Comparison of ENCODE assay signal across 8 cellular contexts in the genomic region with DNA sequence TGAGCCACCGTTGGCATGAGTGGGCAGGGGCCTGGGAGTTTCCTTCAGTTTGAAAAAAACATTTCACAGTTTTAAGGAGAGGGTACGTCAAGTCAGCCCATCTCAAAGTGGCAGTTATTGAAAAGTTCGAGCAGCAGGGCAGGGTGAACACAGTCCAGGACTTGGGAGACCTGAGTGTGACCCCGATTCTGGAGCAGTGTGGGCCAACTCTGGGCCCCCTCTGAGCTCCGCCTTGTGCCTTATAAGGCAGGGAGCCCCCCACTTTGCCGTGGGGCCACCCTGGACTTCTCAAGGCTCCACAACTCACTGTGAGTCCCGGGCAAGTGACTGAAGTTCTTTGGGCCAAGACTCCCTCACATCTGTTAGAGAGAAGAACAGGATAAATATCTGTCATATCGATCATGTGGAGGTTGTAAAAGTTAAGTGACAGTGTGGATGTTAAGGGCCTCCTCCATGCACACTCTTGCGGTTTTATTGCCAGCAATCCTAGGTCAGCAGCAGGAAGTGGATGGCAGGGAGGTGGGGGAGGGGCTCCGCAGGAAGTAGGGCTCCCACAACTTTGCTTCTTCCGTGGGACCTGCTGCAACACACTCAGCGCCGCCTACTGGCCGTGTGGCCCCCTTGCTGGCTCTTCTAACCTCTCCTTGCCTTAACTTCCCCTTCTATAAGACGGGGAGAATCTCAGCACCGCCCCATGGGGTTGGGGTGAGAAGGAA. TPM values are rescaled to one million over a fixed set of nuclear protein-coding genes. Genes with fewer than 3 reads are reported as not detected.
DNase-seq lines count a peak whose midpoint lies in the region; ATAC-seq and TF ChIP-seq lines count a peak whose summit lies in the region.

No MANE protein-coding gene starts in this region.

- no peaks in the 10 kb centered on the region for H3K9me3 Mint-ChIP-seq in activated T-cell treated with anti-CD3 and anti-CD28 coated beads, Interleukin-2, amount 50 U/mL, for 4 hours

- H3K27me3 ChIP-seq in PC-3 (ENCODE audit: low read length), result peaks cover 20% of the 10 kb centered on the region
- no peaks in the 10 kb centered on the region for H3K27me3 ChIP-seq in heart left ventricle
- no peaks in the 10 kb centered on the region for H3K27me3 ChIP-seq in spleen (replicated peaks in 1 of 7)

- POLR2A ChIA-PET in PC-3 (lab: Charles Lee; ENCODE audit: unreplicated experiment), result no interaction called here

- H3F3A ChIP-seq in PC-3 (ENCODE audit: low read length, unreplicated experiment), result no peaks in the 10 kb centered on the region

- no peaks in the 10 kb centered on the region for H3K4me1 ChIP-seq in PC-3 (ENCODE audit: insufficient read depth, low read length)
- H3K4me1 ChIP-seq in heart left ventricle, result peaks cover 0 to 55% (median 24%) of the 10 kb centered on the region in 12 donors
- peaks cover 0 to 57% (median 34%) of the 10 kb centered on the region in 6 donors for H3K4me1 ChIP-seq in spleen

- intact Hi-C loops in PC-3 (cut with micrococcal nuclease), result no loop called here
- intact Hi-C loops in heart left ventricle (cut with DNase I), result no loop called here
- intact Hi-C loops in spleen (cut with DNase I; ENCODE audit: low total_unique reads), result loop anchor here (10.0 kb wide), 1 partner anchor 161 kb away; no protein-coding TSS in a partner anchor

- H3K9me3 ChIP-seq in PC-3 (ENCODE audit: low read length), result no peaks in the 10 kb centered on the region
- no peaks in the 10 kb centered on the region for H3K9me3 ChIP-seq in heart left ventricle
- no peaks in the 10 kb centered on the region for H3K9me3 ChIP-seq in spleen

- H3K36me3 ChIP-seq in PC-3 (ENCODE audit: low read depth, low read length) (no peaks in the 10 kb centered on the region), heart left ventricle (peaks cover 0 to 14% (median 0%) of the 10 kb centered on the region in 9 donors), spleen (peaks cover 0 to 42% (median 0%) of the 10 kb centered on the region in 6 donors)

- TF ChIP-seq POLR2A in heart left ventricle (IDR thresholded peaks at IDR 0.05), result no peak
- TF ChIP-seq POLR2A in spleen (IDR thresholded peaks at IDR 0.05), result no peak

- H3K9me2 ChIP-seq in PC-3 (replicated peaks; ENCODE audit: low read length), result no peaks in the 10 kb centered on the region

- H3K4me3 ChIP-seq in PC-3 (ENCODE audit: low read length) (no peak overlapping the region), heart left ventricle (no peak overlapping the region), spleen (peak overlapping the region in 1 of 8 donors; percentile 33)

- WGBS in heart left ventricle, 4 donors, result 49 to 62% (median 53%) methylated on average over 16 of the region's 16 CpGs
- WGBS in spleen, 5 donors, result 24 to 36% (median 27%) methylated on average over 16 of the region's 16 CpGs

- CTCF ChIA-PET in PC-3 (lab: Charles Lee), result no interaction called here

- no peak overlapping the region for H2AFZ ChIP-seq in PC-3 (ENCODE audit: low read length)

- DNase-seq in NK-92 treated with Interleukin-12 subunit alpha and Interleukin-12 subunit beta, amount 100 ng/mL, for 24 hours (lab: John Stamatoyannopoulos, UW), result peak; percentile 60
- no peak for DNase-seq in NK-92 (lab: John Stamatoyannopoulos, UW; ENCODE audit: unreplicated experiment)
- peak; percentile 38 for DNase-seq in PC-3
- peak; percentile 71 for DNase-seq in activated T-cell treated with anti-CD3 and anti-CD28 coated beads, Interleukin-2, amount 50 U/mL, for 4 hours
- peak; percentile 71 to 90 (median 82) for DNase-seq in heart left ventricle
- DNase-seq in spleen, result peak; percentile 94

- ATAC-seq in PC-3 (peak; percentile 18; the same call in 1 of the 2 replicates), heart left ventricle (peak; percentile 38 to 70 (median 56)), GM21447 (IDR thresholded peaks at IDR 0.05; ENCODE audit: unreplicated experiment) (no peak), GM18519 (IDR thresholded peaks at IDR 0.05; ENCODE audit: low FRiP score, unreplicated experiment) (no peak)
- ATAC-seq in activated T-cell treated with anti-CD3 and anti-CD28 coated beads, Interleukin-2, amount 50 U/mL, for 4 hours, result peak; percentile 79 to 83

- H3K27ac ChIP-seq in PC-3 (ENCODE audit: low read length) (no peak overlapping the region), heart left ventricle (peak overlapping the region in 5 of 12 donors; percentile 2 to 89 (median 46)), spleen (peak overlapping the region in 7 of 8 donors; percentile 46 to 90 (median 67))

- TF ChIP-seq CTCF in PC-3 (conservative IDR thresholded peaks at IDR 0.05; ENCODE audit: low read depth, low read length) (peak; percentile 61), heart left ventricle (IDR thresholded peaks at IDR 0.05) (peak; percentile 13 to 72 (median 48)), spleen (IDR thresholded peaks at IDR 0.05 in 8 of 11, conservative IDR thresholded peaks at IDR 0.05 in 3 of 11) (peak; percentile 56 to 95 (median 75))

- H3K9ac ChIP-seq in PC-3 (ENCODE audit: low read length), result no peak overlapping the region

- peaks cover 18% of the 10 kb centered on the region for H3K36me3 Mint-ChIP-seq in activated T-cell treated with anti-CD3 and anti-CD28 coated beads, Interleukin-2, amount 50 U/mL, for 4 hours (ENCODE audit: insufficient read depth)

- BruUV-seq in PC-3 (replicated peaks; lab: Mats Ljungman, UMichigan), result no TSS peak

- no peaks in the 10 kb centered on the region for H4K20me1 ChIP-seq in PC-3 (ENCODE audit: low read length)

- no peaks in the 10 kb centered on the region for H3K79me2 ChIP-seq in PC-3 (ENCODE audit: low read length)

- H3K4me2 ChIP-seq in PC-3 (ENCODE audit: low read length), result no peak overlapping the region

- peaks cover 25% of the 10 kb centered on the region for H3K4me1 Mint-ChIP-seq in activated T-cell treated with anti-CD3 and anti-CD28 coated beads, Interleukin-2, amount 50 U/mL, for 4 hours (ENCODE audit: low read depth)

- H3K4me3 Mint-ChIP-seq in activated T-cell treated with anti-CD3 and anti-CD28 coated beads, Interleukin-2, amount 50 U/mL, for 4 hours, result peak overlapping the region; percentile 40

- no peaks in the 10 kb centered on the region for H3K27me3 Mint-ChIP-seq in activated T-cell treated with anti-CD3 and anti-CD28 coated beads, Interleukin-2, amount 50 U/mL, for 4 hours (ENCODE audit: low read depth)

RNA-seq across cellular contexts. Expression of a gene that starts 38.4 kb away (rescaled TPM):
- total RNA-seq in PC-3 (2014; rRNA removed) (not detected in 2 replicates), heart left ventricle (10 to 100 TPM; 26.0 to 66.0 (median 37.7) TPM), spleen (10 to 100 TPM; 14.6 to 85.2 (median 31.9) TPM)
- 10 to 100 TPM; 25.3 to 56.1 (median 31.1) TPM for total RNA-seq in activated T-cell treated with anti-CD3 and anti-CD28 coated beads, Interleukin-2, amount 50 U/mL, for 4 hours
- polyA plus RNA-seq in heart left ventricle (10 to 100 TPM; 27.8 to 34.6 TPM), spleen (1 to 10 TPM; 1.9 to 4.8 (median 4.4) TPM)

Comparison
In these comparisons a context has a peak if more than half of its experiments do, and no peak if none do; other contexts are left out.
1. ATAC-seq: peak in PC-3 (single experiment), activated T-cell treated with anti-CD3 and anti-CD28 coated beads, Interleukin-2, amount 50 U/mL, for 4 hours (2 of 2) and heart left ventricle (4 of 4); none in GM21447 (single experiment) and GM18519 (single experiment).
2. RNA of a gene that starts 38.4 kb away (total RNA-seq): 26.0 to 66.0 TPM in heart left ventricle, 14.6 to 85.2 TPM in spleen and 25.3 to 56.1 TPM in activated T-cell treated with anti-CD3 and anti-CD28 coated beads, Interleukin-2, amount 50 U/mL, for 4 hours; not detected in PC-3; every median in the first group is over 10 times any median in the second.
3. Peak in every context shown above with its lines, with median percentiles within 50 percentile points of each other: CTCF ChIP-seq.